7 cellular contexts compared by ENCODE assay signal in the genomic region with DNA sequence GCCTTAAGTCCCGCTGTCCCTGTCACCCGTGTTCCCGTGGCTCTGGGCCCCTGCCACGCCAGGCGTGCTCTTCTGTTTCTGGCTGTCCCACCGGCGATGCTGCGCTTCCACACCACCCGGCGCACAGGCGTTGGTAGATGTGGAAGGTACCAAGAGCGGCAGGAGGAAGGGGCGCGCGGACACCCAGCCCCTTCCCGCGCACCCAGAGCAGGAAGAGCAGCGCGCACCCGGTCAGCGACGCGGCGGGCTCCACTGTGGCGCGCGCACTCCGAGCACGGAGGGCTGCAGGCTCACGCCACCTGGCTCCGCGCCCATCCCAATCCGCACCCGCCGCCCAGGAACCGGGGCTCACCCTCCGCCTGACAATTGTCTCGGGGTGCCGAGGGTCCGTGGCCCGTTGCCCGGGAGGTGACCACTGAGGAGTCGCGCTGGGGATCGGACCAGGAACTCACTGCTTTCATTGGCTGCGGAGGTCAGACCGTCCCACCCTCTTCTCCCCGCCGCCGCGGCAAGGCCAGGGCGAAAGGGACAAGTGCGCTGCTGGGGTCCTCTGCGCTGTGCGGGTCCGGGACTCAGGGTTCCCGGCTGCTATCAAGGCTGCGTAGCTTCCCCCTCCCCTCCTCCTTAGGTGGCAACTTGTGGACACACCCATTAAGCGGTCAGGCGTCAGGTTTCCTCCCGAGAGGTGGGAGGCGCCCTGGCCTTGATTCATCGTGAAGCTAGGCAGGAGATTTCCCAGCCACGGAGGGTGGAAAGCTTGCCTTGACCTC.
DNase-seq lines count a peak whose midpoint lies in the region; ATAC-seq and TF ChIP-seq lines count a peak whose summit lies in the region.

No MANE protein-coding gene starts in this region.

- H3K4me1 ChIP-seq in mononuclear cell (ENCODE audit: insufficient read depth, low read length) = peaks cover 8% of the 10 kb centered on the region

- H3K4me3 ChIP-seq in epithelial cell of proximal tubule (ENCODE audit: low read depth, low read length) (peak overlapping the region; percentile 77), mononuclear cell (ENCODE audit: low read length) (peak overlapping the region; percentile 35)

- H3K9me3 ChIP-seq in mononuclear cell (ENCODE audit: low read depth, low read length) = no peaks in the 10 kb centered on the region

- TF ChIP-seq CTCF in epithelial cell of proximal tubule (conservative IDR thresholded peaks at IDR 0.05; ENCODE audit: low read depth, low read length) = no peak

- H3K27me3 ChIP-seq in mononuclear cell (ENCODE audit: insufficient read depth, low read length) = peaks cover 13% of the 10 kb centered on the region

- ATAC-seq in GM18502 (IDR thresholded peaks at IDR 0.05; ENCODE audit: poor library complexity, unreplicated experiment) = peak; percentile 81
- ATAC-seq in HG02678 (IDR thresholded peaks at IDR 0.05; ENCODE audit: unreplicated experiment) = peak; percentile 74

- DNase-seq in NCI-H2171 treated with DMSO at 0.1 percent for 48 hours (lab: John Stamatoyannopoulos, UW) = peak; percentile 81
- DNase-seq in activated CD4-positive, alpha-beta T cell treated with anti-CD3 and anti-CD28 coated beads, Interleukin-2, amount 50 U/mL, for 48 hours = peak; percentile 36 to 55
- no peak for DNase-seq in epithelial cell of proximal tubule (ENCODE audit: low read depth)
- DNase-seq in ureter (ENCODE audit: low spot score) = peak; percentile 61
